In genomic region chr4:27787195-27787594, GRCh38 we compare ENCODE assay signal across 23 cellular contexts.
"Had no signal": no experiment of that assay in that cellular context is flagged by ENCODE, and none has a peak within 500 bp of the region (broad histone marks: within the 10 kb centered on the region; RNA-seq: fewer than 3 reads in every experiment).

No MANE protein-coding gene starts in this region.

- H3K27me3 Mint-ChIP-seq: activated naive CD8-positive, alpha-beta T cell treated with anti-CD3 and anti-CD28 coated beads, Interleukin-2, amount 10 ng/mL, durations not matched to agents 7 days and 5 days; naive thymus-derived CD4-positive, alpha-beta T cell had no signal

- H3K36me3 ChIP-seq: cardiac muscle cell, lower lobe of right lung, neural progenitor cell, prostate gland, upper lobe of right lung had no signal

- H3K27ac Mint-ChIP-seq: activated naive CD4-positive, alpha-beta T cell treated with anti-CD3 and anti-CD28 coated beads for 36 hours; activated naive CD8-positive, alpha-beta T cell treated with anti-CD3 and anti-CD28 coated beads, Interleukin-2, amount 10 ng/mL, durations not matched to agents 7 days and 5 days; activated T-helper 2 cell treated with anti-CD3 and anti-CD28 coated beads, Interferon-gamma antibody, Interleukin-2, Interleukin-4, amounts not matched to agents 10 μg/mL and 5 μg/mL and 100 μg/mL, durations not matched to agents 14 hours and 24 hours and 36 hours; naive thymus-derived CD4-positive, alpha-beta T cell; neural progenitor cell had no signal

- ATAC-seq: activated T-cell treated with anti-CD3 and anti-CD28 coated beads, Interleukin-2, amount 50 U/mL, for 4 hours; left lobe of liver; lower lobe of right lung; naive thymus-derived CD4-positive, alpha-beta T cell; stimulated activated naive CD8-positive, alpha-beta T cell treated with anti-CD3 and anti-CD28 coated beads, Interleukin-15, Interleukin-2, amounts not matched to agents 100 U/mL and 50 U/mL, for 24 hours; upper lobe of right lung had no signal

- H3K4me1 Mint-ChIP-seq: activated naive CD8-positive, alpha-beta T cell treated with anti-CD3 and anti-CD28 coated beads, Interleukin-2, amount 10 ng/mL, durations not matched to agents 7 days and 5 days; naive thymus-derived CD4-positive, alpha-beta T cell; neural progenitor cell had no signal

- H3K9me3 ChIP-seq: lower lobe of right lung, prostate gland, upper lobe of right lung had no signal

- H3K36me3 Mint-ChIP-seq: activated naive CD8-positive, alpha-beta T cell treated with anti-CD3 and anti-CD28 coated beads, Interleukin-2, amount 10 ng/mL, durations not matched to agents 7 days and 5 days; naive thymus-derived CD4-positive, alpha-beta T cell; neural progenitor cell had no signal

- DNase-seq: activated CD4-positive, alpha-beta T cell treated with anti-CD3 and anti-CD28 coated beads for 4 hours; activated CD4-positive, alpha-beta T cell treated with anti-CD3 and anti-CD28 coated beads, Interleukin-2, amount 50 U/mL, for 48 hours; activated CD4-positive, CD25-positive, alpha-beta regulatory T cell; activated CD8-positive, alpha-beta memory T cell treated with anti-CD3 and anti-CD28 coated beads, Interleukin-2, amount 50 U/mL, for 48 hours; activated naive CD4-positive, alpha-beta T cell treated with anti-CD3 and anti-CD28 coated beads for 36 hours; activated naive CD8-positive, alpha-beta T cell treated with anti-CD3 and anti-CD28 coated beads, Interleukin-2, amount 10 ng/mL, durations not matched to agents 7 days and 5 days; activated T-cell treated with anti-CD3 and anti-CD28 coated beads, Interleukin-2, amount 50 U/mL, for 4 hours; amniotic stem cell; cortex of kidney; erythroblast; foreskin melanocyte; lower lobe of right lung; naive thymus-derived CD4-positive, alpha-beta T cell; stimulated activated CD4-positive, alpha-beta T cell treated with anti-CD3 and anti-CD28 coated beads, Interleukin-12 subunit alpha, Interleukin-12 subunit beta, amount 100 ng/mL, for 4 hours; stimulated activated CD4-positive, alpha-beta T cell treated with anti-CD3 and anti-CD28 coated beads, Interleukin-4, amount 100 ng/mL, for 4 hours; stimulated activated naive CD8-positive, alpha-beta T cell treated with anti-CD3 and anti-CD28 coated beads, Interleukin-15, Interleukin-2, amounts not matched to agents 100 U/mL and 50 U/mL, for 24 hours; T1000; upper lobe of right lung had no signal

- H3K4me1 ChIP-seq: neural progenitor cell, prostate gland, upper lobe of right lung had no signal

- H3K9ac ChIP-seq: neural progenitor cell had no signal

- H3K27ac ChIP-seq: cardiac muscle cell, lower lobe of right lung, neural progenitor cell, prostate gland, upper lobe of right lung had no signal

- H3K4me3 Mint-ChIP-seq: activated naive CD4-positive, alpha-beta T cell treated with anti-CD3 and anti-CD28 coated beads for 36 hours; activated naive CD8-positive, alpha-beta T cell treated with anti-CD3 and anti-CD28 coated beads, Interleukin-2, amount 10 ng/mL, durations not matched to agents 7 days and 5 days; activated T-cell treated with anti-CD3 and anti-CD28 coated beads, Interleukin-2, amount 50 U/mL, for 4 hours; naive thymus-derived CD4-positive, alpha-beta T cell; neural progenitor cell had no signal

- H3K4me2 ChIP-seq: neural progenitor cell had no signal

- H3K4me3 ChIP-seq: cardiac muscle cell, lower lobe of right lung, neural progenitor cell, prostate gland, upper lobe of right lung had no signal

- H3K27me3 ChIP-seq: cardiac muscle cell, neural progenitor cell, upper lobe of right lung had no signal

- H3K9me3 Mint-ChIP-seq: neural progenitor cell had no signal
